ENCODE assay signal across 11 cellular contexts in genomic region chr10:60031664-60032063, GRCh38.
DNase-seq lines count a peak whose midpoint lies in the region; ATAC-seq lines count a peak whose summit lies in the region.
"Had no signal": no experiment of that assay in that cellular context is flagged by ENCODE, and none has a peak within 500 bp of the region (broad histone marks: within the 10 kb centered on the region; RNA-seq: fewer than 3 reads in every experiment).

No MANE protein-coding gene starts in this region.

- no peaks in the 10 kb centered on the region for H3K27me3 Mint-ChIP-seq in activated T-cell treated with anti-CD3 and anti-CD28 coated beads, Interleukin-2, amount 50 U/mL, for 24 hours
- H3K27me3 Mint-ChIP-seq in activated T-cell treated with anti-CD3 and anti-CD28 coated beads, Interleukin-2, amount 50 U/mL, for 4 hours (ENCODE audit: low read depth), result no peaks in the 10 kb centered on the region
- no peaks in the 10 kb centered on the region for H3K27me3 Mint-ChIP-seq in activated T-helper 17 cell treated with anti-CD3 and anti-CD28 coated beads, Interleukin-2, amount 50 U/mL, for 72 hours
- no peaks in the 10 kb centered on the region for H3K27me3 Mint-ChIP-seq in stimulated activated memory B cell treated with anti-CD40 and anti-IgM and Interleukin-4, amounts not matched to agents 10 μg/mL and 1 μg/mL and 100 μg/mL, for 72 hours
- H3K27me3 Mint-ChIP-seq in activated CD4-positive, alpha-beta memory T cell treated with anti-CD3 and anti-CD28 coated beads for 36 hours, result no peaks in the 10 kb centered on the region

- intact Hi-C loops in activated CD4-positive, alpha-beta memory T cell treated with anti-CD3 and anti-CD28 coated beads for 36 hours (cut with micrococcal nuclease), result loop anchor here (1.0 to 5.0 kb wide), 7 partner anchors 31 to 1499 kb away; no protein-coding TSS in a partner anchor

- no peaks in the 10 kb centered on the region for H3K9me3 Mint-ChIP-seq in activated T-cell treated with anti-CD3 and anti-CD28 coated beads, Interleukin-2, amount 50 U/mL, for 24 hours
- no peaks in the 10 kb centered on the region for H3K9me3 Mint-ChIP-seq in activated T-cell treated with anti-CD3 and anti-CD28 coated beads, Interleukin-2, amount 50 U/mL, for 4 hours
- no peaks in the 10 kb centered on the region for H3K9me3 Mint-ChIP-seq in activated T-helper 17 cell treated with anti-CD3 and anti-CD28 coated beads, Interleukin-2, amount 50 U/mL, for 72 hours
- no peaks in the 10 kb centered on the region for H3K9me3 Mint-ChIP-seq in stimulated activated memory B cell treated with anti-CD40 and anti-IgM and Interleukin-4, amounts not matched to agents 10 μg/mL and 1 μg/mL and 100 μg/mL, for 72 hours
- H3K9me3 Mint-ChIP-seq in activated CD4-positive, alpha-beta memory T cell treated with anti-CD3 and anti-CD28 coated beads for 36 hours, result no peaks in the 10 kb centered on the region

- POLR2A ChIA-PET in activated CD4-positive, alpha-beta memory T cell treated with anti-CD3 and anti-CD28 coated beads for 36 hours (lab: Charles Lee), result no interaction called here

- peaks cover 25% of the 10 kb centered on the region for H3K36me3 Mint-ChIP-seq in activated T-cell treated with anti-CD3 and anti-CD28 coated beads, Interleukin-2, amount 50 U/mL, for 24 hours (ENCODE audit: low read depth)
- H3K36me3 Mint-ChIP-seq in activated T-cell treated with anti-CD3 and anti-CD28 coated beads, Interleukin-2, amount 50 U/mL, for 4 hours (ENCODE audit: insufficient read depth), result no peaks in the 10 kb centered on the region
- peaks cover 5% of the 10 kb centered on the region for H3K36me3 Mint-ChIP-seq in activated T-helper 17 cell treated with anti-CD3 and anti-CD28 coated beads, Interleukin-2, amount 50 U/mL, for 72 hours (ENCODE audit: low read depth)
- no peaks in the 10 kb centered on the region for H3K36me3 Mint-ChIP-seq in stimulated activated memory B cell treated with anti-CD40 and anti-IgM and Interleukin-4, amounts not matched to agents 10 μg/mL and 1 μg/mL and 100 μg/mL, for 72 hours
- no peaks in the 10 kb centered on the region for H3K36me3 Mint-ChIP-seq in activated CD4-positive, alpha-beta memory T cell treated with anti-CD3 and anti-CD28 coated beads for 36 hours

- no peak overlapping the region for H3K4me3 Mint-ChIP-seq in activated T-cell treated with anti-CD3 and anti-CD28 coated beads, Interleukin-2, amount 50 U/mL, for 24 hours
- H3K4me3 Mint-ChIP-seq in activated T-cell treated with anti-CD3 and anti-CD28 coated beads, Interleukin-2, amount 50 U/mL, for 4 hours, result no peak overlapping the region
- no peak overlapping the region for H3K4me3 Mint-ChIP-seq in activated T-helper 17 cell treated with anti-CD3 and anti-CD28 coated beads, Interleukin-2, amount 50 U/mL, for 72 hours
- peak overlapping the region; percentile 1 for H3K4me3 Mint-ChIP-seq in stimulated activated memory B cell treated with anti-CD40 and anti-IgM and Interleukin-4, amounts not matched to agents 10 μg/mL and 1 μg/mL and 100 μg/mL, for 72 hours
- no peak overlapping the region for H3K4me3 Mint-ChIP-seq in activated CD4-positive, alpha-beta memory T cell treated with anti-CD3 and anti-CD28 coated beads for 36 hours

- peaks cover 8% of the 10 kb centered on the region for H3K4me1 Mint-ChIP-seq in activated T-cell treated with anti-CD3 and anti-CD28 coated beads, Interleukin-2, amount 50 U/mL, for 24 hours (ENCODE audit: low read depth)
- H3K4me1 Mint-ChIP-seq in activated T-cell treated with anti-CD3 and anti-CD28 coated beads, Interleukin-2, amount 50 U/mL, for 4 hours (ENCODE audit: low read depth), result no peaks in the 10 kb centered on the region
- peaks cover 5% of the 10 kb centered on the region for H3K4me1 Mint-ChIP-seq in activated T-helper 17 cell treated with anti-CD3 and anti-CD28 coated beads, Interleukin-2, amount 50 U/mL, for 72 hours
- H3K4me1 Mint-ChIP-seq in stimulated activated memory B cell treated with anti-CD40 and anti-IgM and Interleukin-4, amounts not matched to agents 10 μg/mL and 1 μg/mL and 100 μg/mL, for 72 hours, result peaks cover 21% of the 10 kb centered on the region
- H3K4me1 Mint-ChIP-seq in activated CD4-positive, alpha-beta memory T cell treated with anti-CD3 and anti-CD28 coated beads for 36 hours (ENCODE audit: low read depth), result peaks cover 10% of the 10 kb centered on the region

- no peak for ATAC-seq in activated T-cell treated with anti-CD3 and anti-CD28 coated beads, Interleukin-2, amount 50 U/mL, for 4 hours
- ATAC-seq in HG03139 (IDR thresholded peaks at IDR 0.05; ENCODE audit: unreplicated experiment) (peak; percentile 56), HG03095 (IDR thresholded peaks at IDR 0.05; ENCODE audit: unreplicated experiment) (no peak)
- ATAC-seq in activated T-helper 17 cell treated with anti-CD3 and anti-CD28 coated beads, Interleukin-2, amount 50 U/mL, for 72 hours (replicated peaks), result peak; percentile 29
- peak; percentile 87 for ATAC-seq in stimulated activated memory B cell treated with anti-CD40 and anti-IgM and Interleukin-4, amounts not matched to agents 10 μg/mL and 1 μg/mL and 100 μg/mL, for 72 hours
- ATAC-seq: A549 had no signal

- DNase-seq in activated T-cell treated with anti-CD3 and anti-CD28 coated beads, Interleukin-2, amount 50 U/mL, for 24 hours, result no peak
- DNase-seq in activated T-cell treated with anti-CD3 and anti-CD28 coated beads, Interleukin-2, amount 50 U/mL, for 4 hours, result no peak
- DNase-seq in activated CD4-positive, alpha-beta memory T cell treated with anti-CD3 and anti-CD28 coated beads for 36 hours, result no peak
- DNase-seq in activated gamma-delta T cell treated with Interleukin-2 at 50 U/mL for 16 hours, result no peak
- DNase-seq: brain microvascular endothelial cell; stimulated activated naive CD4-positive, alpha-beta T cell treated with Interleukin-2 at 50 U/mL for 16 hours had no signal

- peak overlapping the region; percentile 48 for H3K27ac Mint-ChIP-seq in activated T-cell treated with anti-CD3 and anti-CD28 coated beads, Interleukin-2, amount 50 U/mL, for 24 hours
- H3K27ac Mint-ChIP-seq in activated T-helper 17 cell treated with anti-CD3 and anti-CD28 coated beads, Interleukin-2, amount 50 U/mL, for 72 hours, result peak overlapping the region; percentile 64
- H3K27ac Mint-ChIP-seq in stimulated activated memory B cell treated with anti-CD40 and anti-IgM and Interleukin-4, amounts not matched to agents 10 μg/mL and 1 μg/mL and 100 μg/mL, for 72 hours, result peak overlapping the region; percentile 68
- H3K27ac Mint-ChIP-seq in activated CD4-positive, alpha-beta memory T cell treated with anti-CD3 and anti-CD28 coated beads for 36 hours, result no peak overlapping the region

- CTCF ChIA-PET in activated CD4-positive, alpha-beta memory T cell treated with anti-CD3 and anti-CD28 coated beads for 36 hours (lab: Charles Lee), result interaction anchor here (0.9 to 3.5 kb wide), 4 partner anchors 10 to 407 kb away, joined by 3 to 23 read pairs (median 3); no protein-coding TSS in a partner anchor

Comparison
In these comparisons a context has a peak if more than half of its experiments do, and no peak if none do; other contexts are left out.
1. ATAC-seq: peak in HG03139 (single experiment), activated T-helper 17 cell treated with anti-CD3 and anti-CD28 coated beads, Interleukin-2, amount 50 U/mL, for 72 hours (single experiment) and stimulated activated memory B cell treated with anti-CD40 and anti-IgM and Interleukin-4, amounts not matched to agents 10 μg/mL and 1 μg/mL and 100 μg/mL, for 72 hours (single experiment); none in activated T-cell treated with anti-CD3 and anti-CD28 coated beads, Interleukin-2, amount 50 U/mL, for 4 hours (0 of 2) and HG03095 (single experiment).